Comparison of ENCODE assay signal across 1 cellular context in the genomic region with DNA sequence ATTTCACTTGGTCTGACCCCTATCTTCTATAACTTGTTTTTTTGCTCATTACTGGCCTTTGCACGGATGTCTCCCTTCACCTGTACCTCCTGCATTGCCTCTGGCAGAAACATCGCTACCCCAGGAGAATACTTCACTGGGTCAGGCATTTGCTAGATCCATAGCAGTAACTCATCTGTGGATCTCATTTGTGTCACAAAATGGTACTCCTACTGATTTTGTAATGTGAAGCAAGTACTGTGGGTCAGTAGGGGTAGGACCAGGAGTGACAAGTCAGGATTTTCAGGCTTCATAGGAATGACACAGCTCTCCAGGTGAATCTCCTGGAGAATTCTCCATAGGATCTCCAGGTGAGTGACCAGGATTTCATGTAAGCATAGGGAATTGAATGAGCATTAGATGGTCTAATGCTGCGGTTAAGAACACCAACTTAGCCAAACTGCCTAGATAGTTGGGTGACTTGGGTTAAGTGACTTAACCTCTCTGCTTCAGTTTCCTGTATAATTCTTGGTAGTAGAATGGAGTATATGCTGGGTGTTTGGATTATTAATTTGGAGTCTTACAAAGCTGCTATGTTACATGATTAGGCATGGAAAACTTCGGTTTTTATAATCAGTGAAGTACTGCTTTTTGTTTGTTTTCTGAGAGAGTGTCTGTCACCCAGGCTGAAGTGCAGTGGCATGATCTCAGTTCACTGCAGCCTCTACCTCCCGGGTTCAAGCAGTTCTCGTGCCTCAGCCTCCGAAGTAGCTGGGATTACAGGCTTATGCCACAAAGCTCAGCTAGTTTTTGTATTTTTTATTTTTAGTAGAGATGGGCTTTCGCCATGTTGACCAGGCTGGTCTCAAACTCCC.
A peak's percentile ranks its signal among the peaks of the same experiment; 100 is the strongest.
TF ChIP-seq lines count a peak whose summit lies in the region.

No MANE protein-coding gene starts in this region.

TF ChIP-seq in HCT116, 20 proteins besides CTCF, POLR2A, EP300 and RAD21:
- TF ChIP-seq CEBPB (IDR thresholded peaks at IDR 0.05; ENCODE audit: low read depth), result peak; percentile 9; the same call in 1 of the 2 replicates
- TF ChIP-seq ELF1 (IDR thresholded peaks at IDR 0.05; ENCODE audit: borderline replicate concordance, low read depth), result no peak
- TF ChIP-seq ZNF274 (IDR thresholded peaks at IDR 0.05; ENCODE audit: low read depth, low read length), result no peak
- TF ChIP-seq SIN3A (IDR thresholded peaks at IDR 0.05; ENCODE audit: low read depth), result peak; percentile 57
- TF ChIP-seq EZH2phosphoT487 (IDR thresholded peaks at IDR 0.05; ENCODE audit: borderline replicate concordance), result no peak
- TF ChIP-seq EZH2 (IDR thresholded peaks at IDR 0.05), result no peak
- TF ChIP-seq, protein P1, sequence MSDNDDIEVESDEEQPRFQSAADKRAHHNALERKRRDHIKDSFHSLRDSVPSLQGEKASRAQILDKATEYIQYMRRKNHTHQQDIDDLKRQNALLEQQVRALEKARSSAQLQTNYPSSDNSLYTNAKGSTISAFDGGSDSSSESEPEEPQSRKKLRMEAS (IDR thresholded peaks at IDR 0.05), result no peak
- no peak for TF ChIP-seq TCF7L2 (IDR thresholded peaks at IDR 0.05; ENCODE audit: borderline replicate concordance, extremely low read depth, insufficient read depth, insufficient read length)
